ENCODE assay signal across 1 cellular context in the genomic region with DNA sequence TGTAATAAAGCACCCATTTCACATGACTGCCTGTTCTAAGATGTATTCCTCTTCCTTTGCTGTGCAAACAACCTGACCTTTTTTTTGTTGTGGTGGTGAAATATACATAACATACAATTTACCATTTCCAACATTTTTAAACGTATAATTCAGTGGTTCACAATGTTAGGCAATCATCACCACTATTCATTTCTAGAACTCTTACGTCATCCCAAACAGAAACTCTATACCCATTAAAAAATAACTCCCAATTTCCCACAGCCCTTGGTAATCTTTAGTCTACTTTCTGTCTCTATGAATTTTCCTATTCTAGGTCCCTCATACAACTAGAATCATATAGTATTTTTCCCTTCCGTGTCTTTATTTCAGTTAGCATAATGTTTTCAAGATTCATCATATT.
TF ChIP-seq lines count a peak whose summit lies in the region.

No MANE protein-coding gene starts in this region.

TF ChIP-seq in Ishikawa, 13 proteins besides CTCF, POLR2A, EP300 and RAD21:
- TF ChIP-seq YY1 (IDR thresholded peaks at IDR 0.05; ENCODE audit: low read depth) (no peak), ZBTB7A (IDR thresholded peaks at IDR 0.05; ENCODE audit: low read depth) (no peak), CEBPB (IDR thresholded peaks at IDR 0.05) (peak; percentile 71), FOXM1 (IDR thresholded peaks at IDR 0.05; ENCODE audit: borderline replicate concordance, low read depth) (no peak), CREB1 (IDR thresholded peaks at IDR 0.05; ENCODE audit: low read depth) (no peak)
- TF ChIP-seq, protein P1, sequence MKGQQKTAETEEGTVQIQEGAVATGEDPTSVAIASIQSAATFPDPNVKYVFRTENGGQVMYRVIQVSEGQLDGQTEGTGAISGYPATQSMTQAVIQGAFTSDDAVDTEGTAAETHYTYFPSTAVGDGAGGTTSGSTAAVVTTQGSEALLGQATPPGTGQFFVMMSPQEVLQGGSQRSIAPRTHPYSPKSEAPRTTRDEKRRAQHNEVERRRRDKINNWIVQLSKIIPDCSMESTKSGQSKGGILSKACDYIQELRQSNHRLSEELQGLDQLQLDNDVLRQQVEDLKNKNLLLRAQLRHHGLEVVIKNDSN (IDR thresholded peaks at IDR 0.05): no peak
- TF ChIP-seq, protein P2, sequence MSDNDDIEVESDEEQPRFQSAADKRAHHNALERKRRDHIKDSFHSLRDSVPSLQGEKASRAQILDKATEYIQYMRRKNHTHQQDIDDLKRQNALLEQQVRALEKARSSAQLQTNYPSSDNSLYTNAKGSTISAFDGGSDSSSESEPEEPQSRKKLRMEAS (IDR thresholded peaks at IDR 0.05): no peak
- TF ChIP-seq, protein P3, sequence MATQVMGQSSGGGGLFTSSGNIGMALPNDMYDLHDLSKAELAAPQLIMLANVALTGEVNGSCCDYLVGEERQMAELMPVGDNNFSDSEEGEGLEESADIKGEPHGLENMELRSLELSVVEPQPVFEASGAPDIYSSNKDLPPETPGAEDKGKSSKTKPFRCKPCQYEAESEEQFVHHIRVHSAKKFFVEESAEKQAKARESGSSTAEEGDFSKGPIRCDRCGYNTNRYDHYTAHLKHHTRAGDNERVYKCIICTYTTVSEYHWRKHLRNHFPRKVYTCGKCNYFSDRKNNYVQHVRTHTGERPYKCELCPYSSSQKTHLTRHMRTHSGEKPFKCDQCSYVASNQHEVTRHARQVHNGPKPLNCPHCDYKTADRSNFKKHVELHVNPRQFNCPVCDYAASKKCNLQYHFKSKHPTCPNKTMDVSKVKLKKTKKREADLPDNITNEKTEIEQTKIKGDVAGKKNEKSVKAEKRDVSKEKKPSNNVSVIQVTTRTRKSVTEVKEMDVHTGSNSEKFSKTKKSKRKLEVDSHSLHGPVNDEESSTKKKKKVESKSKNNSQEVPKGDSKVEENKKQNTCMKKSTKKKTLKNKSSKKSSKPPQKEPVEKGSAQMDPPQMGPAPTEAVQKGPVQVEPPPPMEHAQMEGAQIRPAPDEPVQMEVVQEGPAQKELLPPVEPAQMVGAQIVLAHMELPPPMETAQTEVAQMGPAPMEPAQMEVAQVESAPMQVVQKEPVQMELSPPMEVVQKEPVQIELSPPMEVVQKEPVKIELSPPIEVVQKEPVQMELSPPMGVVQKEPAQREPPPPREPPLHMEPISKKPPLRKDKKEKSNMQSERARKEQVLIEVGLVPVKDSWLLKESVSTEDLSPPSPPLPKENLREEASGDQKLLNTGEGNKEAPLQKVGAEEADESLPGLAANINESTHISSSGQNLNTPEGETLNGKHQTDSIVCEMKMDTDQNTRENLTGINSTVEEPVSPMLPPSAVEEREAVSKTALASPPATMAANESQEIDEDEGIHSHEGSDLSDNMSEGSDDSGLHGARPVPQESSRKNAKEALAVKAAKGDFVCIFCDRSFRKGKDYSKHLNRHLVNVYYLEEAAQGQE (IDR thresholded peaks at IDR 0.05; ENCODE audit: low read depth): no peak
